In genomic region chr1:200021537-200022238, GRCh38 we compare ENCODE assay signal across 25 cellular contexts. TPM values are rescaled to one million over a fixed set of nuclear protein-coding genes. Genes with fewer than 3 reads are reported as not detected.
DNase-seq lines count a peak whose midpoint lies in the region; ATAC-seq and TF ChIP-seq lines count a peak whose summit lies in the region.
"Had no signal": no experiment of that assay in that cellular context is flagged by ENCODE, and none has a peak within 500 bp of the region (broad histone marks: within the 10 kb centered on the region; RNA-seq: fewer than 3 reads in every experiment).

No MANE protein-coding gene starts in this region.

- peak; percentile 64 for ATAC-seq in left lobe of liver

- WGBS in transverse colon (ENCODE audit: low coverage in 1 of 2), 2 donors, result 38 to 41% methylated on average over 1 of the region's 1 CpG

- intact Hi-C loops in transverse colon (cut with DNase I; ENCODE audit: low total_unique reads), result no loop called here

- no peaks in the 10 kb centered on the region for H3K36me3 ChIP-seq in transverse colon
- H3K36me3 ChIP-seq: BE2C, HAP-1 had no signal

- H3K4me3 ChIP-seq in transverse colon, result no peak overlapping the region
- H3K4me3 ChIP-seq: GM23248, HAP-1 had no signal

- peaks cover 9% of the 10 kb centered on the region for H3K27me3 ChIP-seq in transverse colon

- H3K27ac ChIP-seq in VCaP (peak overlapping the region; percentile 54), transverse colon (peak overlapping the region in 3 of 4 donors; percentile 22 to 47 (median 36))
- H3K27ac ChIP-seq: GM23248, KMS-11 had no signal

- DNase-seq in HT-29 (ENCODE audit: low spot score) (peak; percentile 58), left lobe of liver (ENCODE audit: low spot score) (no peak), transverse colon (no peak), GM13976 (ENCODE audit: low spot score) (no peak), nucleus accumbens (lab: John Stamatoyannopoulos, UW) (no peak), HuH-7.5 (ENCODE audit: low spot score) (no peak)
- DNase-seq: ACHN; BE2C; DMS153; GM23248; HFFc6; NCI-H1048; NCI-H1417; NCI-H1694; NCI-H2029 treated with DMSO at 0.1 percent for 48 hours; NCI-H446 treated with DMSO at 0.1 percent for 48 hours; NCI-H526; NCI-H82; NK-92 treated with Interleukin-12 subunit alpha and Interleukin-12 subunit beta, amount 100 ng/mL, for 24 hours; RPMI8226; SHP77 had no signal

- no peak for TF ChIP-seq CTCF in VCaP (conservative IDR thresholded peaks at IDR 0.05)
- TF ChIP-seq CTCF in transverse colon (IDR thresholded peaks at IDR 0.05), result no peak
- no peak for TF ChIP-seq CTCF in GM13976 (IDR thresholded peaks at IDR 0.05; ENCODE audit: borderline replicate concordance, control extremely low read depth, extremely low read depth, insufficient read depth, missing control alignments)

- in situ Hi-C loops in transverse colon (cut with MboI; ENCODE audit: low pct_ligation_motif_present in 1 of 4, low pct_unique_long_range_greater_than_20kb in 1 of 4, low sequenced_read_pairs in 3 of 4) (no loop called here), GM13976 (cut with MboI; ENCODE audit: low sequenced_read_pairs, unreplicated experiment) (no loop called here)

- TF ChIP-seq POLR2A in transverse colon (IDR thresholded peaks at IDR 0.05), result no peak

- no peaks in the 10 kb centered on the region for H3K9me3 ChIP-seq in transverse colon
- H3K9me3 ChIP-seq: BE2C, HAP-1 had no signal

- H3K4me1 ChIP-seq in transverse colon, result peaks cover 0 to 18% (median 4%) of the 10 kb centered on the region in 4 donors
- H3K4me1 ChIP-seq: BE2C, HAP-1 had no signal

- no peak for TF ChIP-seq EP300 in transverse colon (IDR thresholded peaks at IDR 0.05; ENCODE audit: low read depth)

RNA-seq across cellular contexts. Expression of gene NR5A2, which starts 5.8 kb away (rescaled TPM):
- total RNA-seq in HT-29 (2014; rRNA removed; shearing (Covaris generic)), result 1.9 and 2.6 TPM in 2 replicates
- 27.9 TPM for total RNA-seq in left lobe of liver
- 10 to 100 TPM; 75.4 to 92.6 (median 85.4) TPM for total RNA-seq in transverse colon
- total RNA-seq: G401 had no signal
